In genomic region chr18:27004056-27004829, GRCh38 we compare ENCODE assay signal across 1 cellular context.
A peak's percentile ranks its signal among the peaks of the same experiment; 100 is the strongest.
TF ChIP-seq lines count a peak whose summit lies in the region.

No MANE protein-coding gene starts in this region.

TF ChIP-seq in GM12878, 131 proteins besides CTCF, POLR2A, EP300 and RAD21:
- TF ChIP-seq SUZ12 (IDR thresholded peaks at IDR 0.05; ENCODE audit: unreplicated experiment) (no peak), SMC3 (IDR thresholded peaks at IDR 0.05; ENCODE audit: borderline replicate concordance, low read length) (peak; percentile 80)
